ENCODE assay signal across 19 cellular contexts in genomic region chr2:8805278-8806045, GRCh38. TPM values are rescaled to one million over a fixed set of nuclear protein-coding genes. Genes with fewer than 3 reads are reported as not detected.
DNase-seq lines count a peak whose midpoint lies in the region; ATAC-seq and TF ChIP-seq lines count a peak whose summit lies in the region.
"Had no signal": no experiment of that assay in that cellular context is flagged by ENCODE, and none has a peak within 500 bp of the region (broad histone marks: within the 10 kb centered on the region; RNA-seq: fewer than 3 reads in every experiment).

No MANE protein-coding gene starts in this region.

- H3K36me3 Mint-ChIP-seq in activated CD4-positive, alpha-beta T cell treated with anti-CD3 and anti-CD28 coated beads, Interleukin-2, amount 10 ng/mL, durations not matched to agents 7 days and 5 days (ENCODE audit: low read depth) = peaks cover 59% of the 10 kb centered on the region
- peaks cover 50% of the 10 kb centered on the region for H3K36me3 Mint-ChIP-seq in activated CD4-positive, alpha-beta T cell treated with anti-CD3 and anti-CD28 coated beads for 36 hours (ENCODE audit: low read depth)

- H3K27ac ChIP-seq in cardiac muscle cell (peak overlapping the region; percentile 88), psoas muscle (peak overlapping the region; percentile 81), gastroesophageal sphincter (no peak overlapping the region)
- H3K27ac ChIP-seq: ascending aorta, colonic mucosa had no signal

- TF ChIP-seq CTCF in cardiac muscle cell (IDR thresholded peaks at IDR 0.05; ENCODE audit: low read depth, low read length) (no peak), psoas muscle (IDR thresholded peaks at IDR 0.05) (no peak), gastroesophageal sphincter (IDR thresholded peaks at IDR 0.05) (no peak)

- no peak overlapping the region for H3K4me3 ChIP-seq in cardiac muscle cell
- H3K4me3 ChIP-seq in psoas muscle = no peak overlapping the region
- H3K4me3 ChIP-seq in gastroesophageal sphincter = no peak overlapping the region
- H3K4me3 ChIP-seq: ascending aorta, colonic mucosa had no signal

- no peak for TF ChIP-seq EP300 in gastroesophageal sphincter (IDR thresholded peaks at IDR 0.05)

- H3K4me1 Mint-ChIP-seq in activated CD4-positive, alpha-beta T cell treated with anti-CD3 and anti-CD28 coated beads, Interleukin-2, amount 10 ng/mL, durations not matched to agents 7 days and 5 days = peaks cover 18% of the 10 kb centered on the region
- H3K4me1 Mint-ChIP-seq in activated CD4-positive, alpha-beta T cell treated with anti-CD3 and anti-CD28 coated beads for 36 hours = peaks cover 22% of the 10 kb centered on the region

- peak overlapping the region; percentile 43 for H3K27ac Mint-ChIP-seq in activated CD4-positive, alpha-beta T cell treated with anti-CD3 and anti-CD28 coated beads, Interleukin-2, amount 10 ng/mL, durations not matched to agents 7 days and 5 days
- H3K27ac Mint-ChIP-seq in activated CD4-positive, alpha-beta T cell treated with anti-CD3 and anti-CD28 coated beads for 36 hours = no peak overlapping the region
- H3K27ac Mint-ChIP-seq: CD4-positive, alpha-beta memory T cell; nephron progenitor cell had no signal

- H3K36me3 ChIP-seq in cardiac muscle cell (peaks cover 10% of the 10 kb centered on the region), psoas muscle (ENCODE audit: insufficient read depth in 1 of 2, low read depth in 1 of 2) (peaks cover 5 to 75% of the 10 kb centered on the region in 2 donors), gastroesophageal sphincter (peaks cover 8 to 97% of the 10 kb centered on the region in 2 donors)
- H3K36me3 ChIP-seq: colonic mucosa had no signal

- no peaks in the 10 kb centered on the region for H3K9me3 Mint-ChIP-seq in activated CD4-positive, alpha-beta T cell treated with anti-CD3 and anti-CD28 coated beads, Interleukin-2, amount 10 ng/mL, durations not matched to agents 7 days and 5 days
- H3K9me3 Mint-ChIP-seq in activated CD4-positive, alpha-beta T cell treated with anti-CD3 and anti-CD28 coated beads for 36 hours (ENCODE audit: low read depth) = no peaks in the 10 kb centered on the region
- H3K9me3 Mint-ChIP-seq: CD4-positive, alpha-beta memory T cell; nephron progenitor cell had no signal

- H3K9me3 ChIP-seq in cardiac muscle cell (ENCODE audit: low read depth) (no peaks in the 10 kb centered on the region), psoas muscle (no peaks in the 10 kb centered on the region), gastroesophageal sphincter (no peaks in the 10 kb centered on the region)
- H3K9me3 ChIP-seq: ascending aorta, colonic mucosa had no signal

- no peaks in the 10 kb centered on the region for H3K27me3 ChIP-seq in cardiac muscle cell
- H3K27me3 ChIP-seq in psoas muscle (ENCODE audit: insufficient read depth in 3 of 3, low read length in 2 of 3) = no peaks in the 10 kb centered on the region
- H3K27me3 ChIP-seq in gastroesophageal sphincter = no peaks in the 10 kb centered on the region
- H3K27me3 ChIP-seq: ascending aorta, colonic mucosa had no signal

- WGBS in psoas muscle, 3 donors = 79 to 88% (median 88%) methylated on average over 6 of the region's 6 CpGs
- 66 to 75% methylated on average over 6 of the region's 6 CpGs for WGBS in gastroesophageal sphincter (ENCODE audit: low coverage in 1 of 2), 2 donors

- no peak for ATAC-seq in activated CD4-positive, alpha-beta T cell treated with anti-CD3 and anti-CD28 coated beads for 36 hours
- ATAC-seq in psoas muscle (no peak), gastroesophageal sphincter (no peak), GM21717 (IDR thresholded peaks at IDR 0.05; ENCODE audit: unreplicated experiment) (no peak)

- TF ChIP-seq POLR2A in gastroesophageal sphincter (IDR thresholded peaks at IDR 0.05) = no peak

- peaks cover 62% of the 10 kb centered on the region for H3K4me1 ChIP-seq in cardiac muscle cell (ENCODE audit: low read depth)
- peaks cover 29% of the 10 kb centered on the region for H3K4me1 ChIP-seq in psoas muscle
- H3K4me1 ChIP-seq in gastroesophageal sphincter = peaks cover 0 to 11% (median 0%) of the 10 kb centered on the region in 3 donors
- H3K4me1 ChIP-seq: colonic mucosa had no signal

- CTCF ChIA-PET in activated CD4-positive, alpha-beta T cell treated with anti-CD3 and anti-CD28 coated beads, Interleukin-2, amount 10 ng/mL, durations not matched to agents 7 days and 5 days (lab: Charles Lee) = interaction anchor here (0.9 to 1.8 kb wide), 4 partner anchors 14 to 1496 kb away, joined by 3 to 7 read pairs (median 4); no protein-coding TSS in a partner anchor
- CTCF ChIA-PET in activated CD4-positive, alpha-beta T cell treated with anti-CD3 and anti-CD28 coated beads for 36 hours (lab: Charles Lee) = interaction anchor here (0.5 to 2.4 kb wide), 2 partner anchors 16 to 972 kb away, joined by 3 to 7 read pairs; no protein-coding TSS in a partner anchor

- DNase-seq in activated CD4-positive, alpha-beta T cell treated with anti-CD3 and anti-CD28 coated beads, Interleukin-2, amount 10 ng/mL, durations not matched to agents 7 days and 5 days = no peak
- DNase-seq in activated CD4-positive, alpha-beta T cell treated with anti-CD3 and anti-CD28 coated beads for 36 hours = no peak
- DNase-seq in NCI-H1105 (lab: John Stamatoyannopoulos, UW) (peak; percentile 33), cardiac muscle cell (ENCODE audit: low read depth in 1 of 2, low spot score in 1 of 2) (peak; percentile 10 to 86), psoas muscle (no peak), NCI-H226 (no peak)
- DNase-seq: activated CD4-positive, CD25-positive, alpha-beta regulatory T cell; activated gamma-delta T cell treated with Interleukin-2 at 50 U/mL for 16 hours; CD4-positive, alpha-beta memory T cell; colonic mucosa; NCI-H146; NCI-H446 treated with DMSO at 0.1 percent for 48 hours; nephron progenitor cell; SIG-M5; stimulated activated CD4-positive, alpha-beta T cell treated with anti-CD3 and anti-CD28 coated beads, Interleukin-15, amount 100 ng/mL, for 24 hours; stimulated activated naive CD4-positive, alpha-beta T cell treated with Interleukin-2 at 50 U/mL for 16 hours had no signal

- no peaks in the 10 kb centered on the region for H3K27me3 Mint-ChIP-seq in activated CD4-positive, alpha-beta T cell treated with anti-CD3 and anti-CD28 coated beads, Interleukin-2, amount 10 ng/mL, durations not matched to agents 7 days and 5 days
- no peaks in the 10 kb centered on the region for H3K27me3 Mint-ChIP-seq in activated CD4-positive, alpha-beta T cell treated with anti-CD3 and anti-CD28 coated beads for 36 hours
- H3K27me3 Mint-ChIP-seq: CD4-positive, alpha-beta memory T cell had no signal

- intact Hi-C loops in activated CD4-positive, alpha-beta T cell treated with anti-CD3 and anti-CD28 coated beads for 36 hours (cut with DNase I, micrococcal nuclease) = no loop called here
- intact Hi-C loops in psoas muscle (cut with DNase I) = no loop called here

- POLR2A ChIA-PET in activated CD4-positive, alpha-beta T cell treated with anti-CD3 and anti-CD28 coated beads, Interleukin-2, amount 10 ng/mL, durations not matched to agents 7 days and 5 days (lab: Charles Lee) = no interaction called here
- POLR2A ChIA-PET in activated CD4-positive, alpha-beta T cell treated with anti-CD3 and anti-CD28 coated beads for 36 hours (lab: Charles Lee) = no interaction called here

- H3K4me3 Mint-ChIP-seq in activated CD4-positive, alpha-beta T cell treated with anti-CD3 and anti-CD28 coated beads, Interleukin-2, amount 10 ng/mL, durations not matched to agents 7 days and 5 days = no peak overlapping the region
- no peak overlapping the region for H3K4me3 Mint-ChIP-seq in activated CD4-positive, alpha-beta T cell treated with anti-CD3 and anti-CD28 coated beads for 36 hours
- H3K4me3 Mint-ChIP-seq: CD4-positive, alpha-beta memory T cell; nephron progenitor cell had no signal

RNA-seq across cellular contexts. Expression of gene KIDINS220, which starts 32.0 kb away (rescaled TPM):
- total RNA-seq in activated CD4-positive, alpha-beta T cell treated with anti-CD3 and anti-CD28 coated beads, Interleukin-2, amount 10 ng/mL, durations not matched to agents 7 days and 5 days = 10 to 100 TPM; 36.3 TPM
- total RNA-seq in activated CD4-positive, alpha-beta T cell treated with anti-CD3 and anti-CD28 coated beads for 36 hours = 10 to 100 TPM; 22.7 to 24.4 TPM
- total RNA-seq in cardiac muscle cell (69.8 and 127 TPM in 2 replicates), psoas muscle (10 to 100 TPM; 40.4 to 52.0 (median 46.5) TPM), gastroesophageal sphincter (100 to 1,000 TPM in 2 of 4 donors, 10 to 100 TPM in 2; 73.3 to 122 (median 88.9) TPM)
- polyA plus RNA-seq in cardiac muscle cell (43.0 and 69.7 TPM in 2 replicates), psoas muscle (10 to 100 TPM in 2 of 3 donors, 1 to 10 TPM in 1; 7.5 to 29.1 (median 10.9) TPM)

Comparison
In these comparisons a context has a peak if more than half of its experiments do, and no peak if none do; other contexts are left out.
1. DNase-seq: peak in NCI-H1105 (single experiment) and cardiac muscle cell (2 of 2); none in activated CD4-positive, alpha-beta T cell treated with anti-CD3 and anti-CD28 coated beads, Interleukin-2, amount 10 ng/mL, durations not matched to agents 7 days and 5 days (single experiment), activated CD4-positive, alpha-beta T cell treated with anti-CD3 and anti-CD28 coated beads for 36 hours (single experiment), psoas muscle (0 of 2) and NCI-H226 (single experiment).
2. H3K27ac ChIP-seq: peak in cardiac muscle cell (single experiment) and psoas muscle (single experiment); none in gastroesophageal sphincter (0 of 4).